Comparison of ENCODE assay signal across 26 cellular contexts in the genomic region with DNA sequence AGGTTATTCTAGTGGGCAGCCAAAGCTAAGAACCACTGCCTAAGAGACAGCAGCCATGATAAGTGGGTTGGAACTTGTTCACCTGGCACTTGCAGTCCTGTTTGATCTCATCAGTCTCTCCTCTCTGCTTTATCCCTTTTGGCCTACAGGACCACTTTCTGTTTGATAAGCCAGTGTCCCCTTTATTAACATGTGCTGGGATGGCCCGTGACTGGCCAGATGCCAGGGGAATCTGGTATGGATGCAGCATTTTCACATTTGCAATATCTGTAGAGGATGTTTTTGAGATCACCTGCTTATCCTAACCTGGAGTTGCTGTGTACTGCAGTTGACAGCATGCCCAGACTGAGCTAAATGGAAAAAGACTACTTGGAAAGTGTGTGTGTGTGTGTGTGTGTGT.
"Had no signal": no experiment of that assay in that cellular context is flagged by ENCODE, and none has a peak within 500 bp of the region (broad histone marks: within the 10 kb centered on the region; RNA-seq: fewer than 3 reads in every experiment).

No MANE protein-coding gene starts in this region.

- H3K27me3 ChIP-seq: stomach, suprapubic skin, testis, thyroid gland, tibial artery, transverse colon, upper lobe of left lung, upper lobe of right lung, uterus, vagina had no signal

- ATAC-seq: stimulated activated effector memory CD8-positive, alpha-beta T cell treated with anti-CD3 and anti-CD28 coated beads, Interleukin-12 subunit alpha, Interleukin-12 subunit beta, amount 100 ng/mL, for 72 hours; stimulated activated memory B cell treated with anti-CD40 and anti-IgM and Interleukin-4, amounts not matched to agents 10 μg/mL and 1 μg/mL and 100 μg/mL, for 72 hours; stimulated activated naive B cell treated with anti-CD40 and anti-IgM and Interleukin-4, amounts not matched to agents 10 μg/mL and 1 μg/mL and 100 μg/mL, for 72 hours; stimulated activated naive CD8-positive, alpha-beta T cell treated with anti-CD3 and anti-CD28 coated beads, Interleukin-15, amount 100 ng/mL, for 72 hours; stimulated activated naive CD8-positive, alpha-beta T cell treated with anti-CD3 and anti-CD28 coated beads, Interleukin-15, Interleukin-2, amounts not matched to agents 100 U/mL and 50 U/mL, for 24 hours; upper lobe of right lung had no signal

- DNase-seq: stimulated activated CD4-positive, alpha-beta T cell treated with anti-CD3 and anti-CD28 coated beads, Interleukin-2, amount 100 ng/mL, for 48 hours; stimulated activated CD4-positive, alpha-beta T cell treated with anti-CD3 and anti-CD28 coated beads, Interleukin-4, amount 100 ng/mL, for 1 hour; stimulated activated CD4-positive, alpha-beta T cell treated with anti-CD3 and anti-CD28 coated beads, Interleukin-4, amount 100 ng/mL, for 24 hours; stimulated activated CD4-positive, alpha-beta T cell treated with anti-CD3 and anti-CD28 coated beads, Interleukin-4, amount 100 ng/mL, for 4 hours; stimulated activated CD8-positive, alpha-beta memory T cell treated with anti-CD3 and anti-CD28 coated beads, Interleukin-4, amount 100 ng/mL, for 48 hours; stimulated activated naive B cell treated with anti-CD40 and anti-IgM and Interleukin-4, amounts not matched to agents 10 μg/mL and 1 μg/mL and 100 μg/mL, for 72 hours; stimulated activated naive CD4-positive, alpha-beta T cell; stimulated activated naive CD4-positive, alpha-beta T cell treated with Interleukin-2 at 50 U/mL for 16 hours; stimulated activated naive CD8-positive, alpha-beta T cell treated with anti-CD3 and anti-CD28 coated beads, Interleukin-15, amount 100 ng/mL, for 72 hours; stimulated activated naive CD8-positive, alpha-beta T cell treated with anti-CD3 and anti-CD28 coated beads, Interleukin-15, Interleukin-2, amounts not matched to agents 100 U/mL and 50 U/mL, for 24 hours; stomach; substantia nigra; testis; thyroid gland; tibial artery; transverse colon; trophoblast cell; upper lobe of left lung; upper lobe of right lung; uterus had no signal

- H3K4me1 ChIP-seq: stomach, suprapubic skin, testis, thyroid gland, tibial artery, transverse colon, upper lobe of left lung, upper lobe of right lung, uterus had no signal

- H3K4me3 ChIP-seq: stomach, suprapubic skin, testis, thoracic aorta, thyroid gland, tibial artery, transverse colon, upper lobe of left lung, upper lobe of right lung, uterus, vagina had no signal

- FAIRE-seq: urothelium cell line had no signal

- H3K36me3 ChIP-seq: suprapubic skin, thyroid gland, transverse colon, upper lobe of right lung, uterus had no signal

- H3K27ac ChIP-seq: stomach, suprapubic skin, testis, thoracic aorta, thyroid gland, tibial artery, transverse colon, upper lobe of left lung, upper lobe of right lung, uterus, vagina had no signal

- H3K9me3 ChIP-seq: testis, thyroid gland, upper lobe of right lung, uterus, vagina had no signal
